Comparison of ENCODE assay signal across 26 cellular contexts in genomic region chr4:35534946-35535345, GRCh38.
"Had no signal": no experiment of that assay in that cellular context is flagged by ENCODE, and none has a peak within 500 bp of the region (broad histone marks: within the 10 kb centered on the region; RNA-seq: fewer than 3 reads in every experiment).

No MANE protein-coding gene starts in this region.

- H3K27ac ChIP-seq: epithelial cell of prostate, esophagus squamous epithelium, gastrocnemius medialis, heart right ventricle, left lung, lower lobe of right lung had no signal

- H3K9me3 ChIP-seq: esophagus squamous epithelium, gastrocnemius medialis, left lung, lower lobe of right lung had no signal

- ATAC-seq: effector memory CD8-positive, alpha-beta T cell; esophagus mucosa; gastrocnemius medialis; heart right ventricle; left cardiac atrium; left lung; left ventricle myocardium superior; lower lobe of right lung; mucosa of descending colon; naive thymus-derived CD8-positive, alpha-beta T cell had no signal

- DNase-seq: cortex of kidney; effector CD8-positive, alpha-beta T cell; effector memory CD8-positive, alpha-beta T cell; endodermal cell; erythroblast; esophagus squamous epithelium; foreskin fibroblast; foreskin melanocyte; gastrocnemius medialis; glutamatergic neuron; head of caudate nucleus; heart right ventricle; hippocampal formation; left cardiac atrium; left lung; left ventricle myocardium superior; lower lobe of right lung; mesenchymal stem cell; mucosa of descending colon; naive B cell; naive thymus-derived CD8-positive, alpha-beta T cell had no signal

- H3K27me3 ChIP-seq: esophagus squamous epithelium, gastrocnemius medialis, heart right ventricle, left lung had no signal

- FAIRE-seq: endometrium, islet of Langerhans, keratinocyte had no signal

- H3K36me3 ChIP-seq: esophagus squamous epithelium, gastrocnemius medialis, heart right ventricle, left lung, lower lobe of right lung had no signal

- H3K4me1 ChIP-seq: esophagus squamous epithelium, gastrocnemius medialis, heart right ventricle, left lung, lower lobe of right lung had no signal

- H3K4me3 ChIP-seq: esophagus squamous epithelium, gastrocnemius medialis, heart right ventricle, left lung, lower lobe of right lung, mucosa of descending colon had no signal
